Comparison of ENCODE assay signal across 8 cellular contexts in the genomic region with DNA sequence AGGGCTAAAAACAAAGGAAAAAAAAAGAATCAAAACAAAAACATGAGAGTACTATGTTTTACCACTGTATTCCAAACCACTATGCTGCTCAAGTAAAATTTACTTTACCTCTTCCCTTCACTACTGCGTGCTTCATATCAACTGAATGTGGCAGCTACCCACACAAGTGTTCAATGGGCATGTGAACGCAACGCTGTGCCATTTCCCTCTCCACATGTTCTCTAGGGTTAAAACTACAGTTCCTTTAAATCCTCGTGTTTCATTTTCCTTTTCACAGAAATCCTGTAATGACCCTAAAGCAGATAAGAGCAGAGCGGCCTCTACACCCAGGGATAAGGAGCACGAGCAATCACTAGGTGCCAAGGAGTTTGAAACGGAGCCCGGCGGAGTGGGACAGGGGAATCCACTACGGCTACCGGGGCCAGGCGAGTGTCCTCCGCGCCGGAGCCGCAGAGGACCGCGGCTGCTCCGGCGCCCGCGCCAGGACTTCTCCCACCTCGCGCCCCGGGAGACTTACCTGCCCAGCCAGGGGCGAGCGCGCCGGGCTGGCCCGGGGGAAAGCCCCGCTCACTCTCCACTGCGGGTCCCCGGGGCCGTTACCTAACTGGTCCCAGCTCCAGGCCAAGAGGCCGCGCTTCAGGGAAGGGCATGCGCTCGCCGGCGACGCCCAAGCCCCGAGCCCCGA. TPM values are rescaled to one million over a fixed set of nuclear protein-coding genes. Genes with fewer than 3 reads are reported as not detected.
DNase-seq lines count a peak whose midpoint lies in the region; ATAC-seq and TF ChIP-seq lines count a peak whose summit lies in the region.

No MANE protein-coding gene starts in this region.

- H3K9ac ChIP-seq in HUES64 (ENCODE audit: low read depth, low read length) (peak overlapping the region; percentile 71), adipocyte (ENCODE audit: low read length) (peak overlapping the region; percentile 90), trophoblast cell (ENCODE audit: low read length) (peak overlapping the region; percentile 90)

- peak overlapping the region; percentile 81 for H2BK5ac ChIP-seq in trophoblast cell (ENCODE audit: low read depth, low read length, poor library complexity)

- TF ChIP-seq CTCF in BE2C (IDR thresholded peaks at IDR 0.05; ENCODE audit: low read depth, low read length) (no peak), heart right ventricle (IDR thresholded peaks at IDR 0.05) (no peak), uterus (IDR thresholded peaks at IDR 0.05) (no peak)

- peak overlapping the region; percentile 94 for H3K18ac ChIP-seq in trophoblast cell (ENCODE audit: low read length)

- H3K4me1 ChIP-seq in BE2C (no peaks in the 10 kb centered on the region; the same call in 1 of the 2 replicates), HUES64 (ENCODE audit: insufficient read depth, low read length) (peaks cover 27% of the 10 kb centered on the region), SJCRH30 (peaks cover 7% of the 10 kb centered on the region; the same call in 1 of the 2 replicates), adipocyte (ENCODE audit: control insufficient read depth, insufficient read depth, low read length) (peaks cover 16% of the 10 kb centered on the region), heart right ventricle (peaks cover 0 to 57% (median 34%) of the 10 kb centered on the region in 9 donors), trophoblast cell (ENCODE audit: control insufficient read depth in 1 of 2, insufficient read depth in 2 of 2, low read length in 2 of 2) (peaks cover 0 to 2% of the 10 kb centered on the region in 2 experiments), uterus (no peaks in the 10 kb centered on the region)

- under 1% methylated on average over 43 of the region's 43 CpGs for WGBS in HUES64
- WGBS in heart right ventricle, 2 donors: 0% methylated on average over 27 to 43 of the region's 43 CpGs
- no CpG with 5 or more reads among the region's 43 CpGs for WGBS in trophoblast cell (ENCODE audit: extremely low coverage, insufficient coverage, insufficient read length)

- peak overlapping the region; percentile 94 for H3K4me2 ChIP-seq in trophoblast cell (ENCODE audit: low read length)

- peak overlapping the region; percentile 70; the same call in 1 of the 2 replicates for H3K27ac ChIP-seq in HUES64 (ENCODE audit: low read depth, low read length)
- H3K27ac ChIP-seq in SJCRH30: peak overlapping the region; percentile 22
- H3K27ac ChIP-seq in heart right ventricle: peak overlapping the region; percentile 86 to 99 (median 96)
- peak overlapping the region; percentile 95 for H3K27ac ChIP-seq in trophoblast cell (ENCODE audit: low read depth, low read length)
- peak overlapping the region; percentile 97 to 99 for H3K27ac ChIP-seq in uterus

- peak overlapping the region; percentile 39 for H2AFZ ChIP-seq in trophoblast cell (ENCODE audit: insufficient read depth, low read length, poor library complexity)

- H3K36me3 ChIP-seq in BE2C (no peaks in the 10 kb centered on the region), HUES64 (ENCODE audit: insufficient read depth, low read length) (no peaks in the 10 kb centered on the region), SJCRH30 (no peaks in the 10 kb centered on the region; the same call in 1 of the 2 replicates), adipocyte (ENCODE audit: control insufficient read depth, insufficient read depth, low read length, severe bottlenecking) (peaks cover 9% of the 10 kb centered on the region), heart right ventricle (peaks cover 0 to 40% (median 0%) of the 10 kb centered on the region in 9 donors), trophoblast cell (ENCODE audit: control insufficient read depth in 1 of 2, insufficient read depth in 2 of 2, low read length in 2 of 2) (no peaks in the 10 kb centered on the region), uterus (no peaks in the 10 kb centered on the region)

- peaks cover 6% of the 10 kb centered on the region for H3K79me2 ChIP-seq in trophoblast cell (ENCODE audit: control insufficient read depth, insufficient read depth, low read length, poor library complexity)

- peak overlapping the region; percentile 34 for H4K91ac ChIP-seq in trophoblast cell (ENCODE audit: low read depth, low read length)

- DNase-seq in BE2C: peak; percentile 29
- peak; percentile 30 to 61 for DNase-seq in SJCRH30
- DNase-seq in adipocyte (ENCODE audit: low read depth): peak; percentile 69
- peak; percentile 53 to 56 for DNase-seq in heart right ventricle
- DNase-seq in trophoblast cell: peak; percentile 63 to 71
- DNase-seq in uterus: peak; percentile 55 to 60

- H3K4ac ChIP-seq in trophoblast cell (ENCODE audit: low read depth, low read length): peak overlapping the region; percentile 78

- H3K27me3 ChIP-seq in BE2C: no peaks in the 10 kb centered on the region
- no peaks in the 10 kb centered on the region for H3K27me3 ChIP-seq in HUES64 (ENCODE audit: insufficient read depth, low read length)
- H3K27me3 ChIP-seq in SJCRH30: no peaks in the 10 kb centered on the region
- H3K27me3 ChIP-seq in adipocyte (replicated peaks; ENCODE audit: control insufficient read depth, insufficient read depth, low read length): no peaks in the 10 kb centered on the region
- H3K27me3 ChIP-seq in heart right ventricle: no peaks in the 10 kb centered on the region
- H3K27me3 ChIP-seq in trophoblast cell (ENCODE audit: insufficient read depth, low read length): no peaks in the 10 kb centered on the region
- no peaks in the 10 kb centered on the region for H3K27me3 ChIP-seq in uterus

- H2AK5ac ChIP-seq in trophoblast cell (ENCODE audit: low read length): no peak overlapping the region

- peak overlapping the region; percentile 62 for H4K8ac ChIP-seq in trophoblast cell (ENCODE audit: low read depth, low read length)

- peak overlapping the region; percentile 51 for H4K12ac ChIP-seq in trophoblast cell (ENCODE audit: low read depth, low read length)

- H3K79me1 ChIP-seq in trophoblast cell (ENCODE audit: low read length): peaks cover 11% of the 10 kb centered on the region

- ATAC-seq in GM19455 (IDR thresholded peaks at IDR 0.05; ENCODE audit: unreplicated experiment) (peak; percentile 7), heart right ventricle (peak in 3 of 8 donors; percentile 2 to 3 (median 2))

- no peak overlapping the region for H2BK12ac ChIP-seq in trophoblast cell (ENCODE audit: low read length)

- H3K9me3 ChIP-seq in BE2C: no peaks in the 10 kb centered on the region
- no peaks in the 10 kb centered on the region for H3K9me3 ChIP-seq in HUES64 (ENCODE audit: insufficient read depth, low read depth, low read length)
- H3K9me3 ChIP-seq in SJCRH30 (replicated peaks): no peaks in the 10 kb centered on the region
- H3K9me3 ChIP-seq in adipocyte (ENCODE audit: control insufficient read depth, low read length): no peaks in the 10 kb centered on the region
- no peaks in the 10 kb centered on the region for H3K9me3 ChIP-seq in heart right ventricle
- H3K9me3 ChIP-seq in trophoblast cell (ENCODE audit: insufficient read depth, low read depth, low read length): no peaks in the 10 kb centered on the region
- no peaks in the 10 kb centered on the region for H3K9me3 ChIP-seq in uterus

- intact Hi-C loops in heart right ventricle (cut with DNase I): loop anchor here in 7 of 10 donors (2.0 to 10.0 kb wide), 11 partner anchors 65 to 451 kb away; a partner anchor contains a TSS
- intact Hi-C loops in uterus (cut with DNase I; ENCODE audit: low total_unique reads): no loop called here

- H3K4me3 ChIP-seq in BE2C (ENCODE audit: low read depth, low read length): peak overlapping the region; percentile 77
- peak overlapping the region; percentile 76 for H3K4me3 ChIP-seq in HUES64 (ENCODE audit: low read length)
- H3K4me3 ChIP-seq in SJCRH30: peak overlapping the region; percentile 77
- peak overlapping the region; percentile 91 for H3K4me3 ChIP-seq in adipocyte (ENCODE audit: low read length)
- H3K4me3 ChIP-seq in heart right ventricle: peak overlapping the region; percentile 60 to 80 (median 76)
- peak overlapping the region; percentile 90 for H3K4me3 ChIP-seq in trophoblast cell (ENCODE audit: low read depth, low read length)
- peak overlapping the region; percentile 64 to 88 for H3K4me3 ChIP-seq in uterus

- H3K23ac ChIP-seq in trophoblast cell (ENCODE audit: low read length): no peak overlapping the region

- TF ChIP-seq POLR2A in uterus (IDR thresholded peaks at IDR 0.05): no peak

- H2BK120ac ChIP-seq in trophoblast cell (ENCODE audit: insufficient read depth, low read length, poor library complexity): peak overlapping the region; percentile 14

- H3K14ac ChIP-seq in trophoblast cell (ENCODE audit: low read length): peak overlapping the region; percentile 76

RNA-seq across cellular contexts. Expression of a gene that starts 0.8 kb away (rescaled TPM):
- polyA plus RNA-seq in BE2C (2012; ENCODE audit: insufficient read depth, insufficient read length, low read depth): 14.1 TPM
- 58.1 TPM for polyA plus RNA-seq in HUES64 (2013, experiment 1 of 2)
- polyA plus RNA-seq in HUES64 (2013, experiment 2 of 2): 70.3 TPM
- total RNA-seq in SJCRH30 (2014; rRNA removed; shearing (Covaris generic)): 31.5 and 36.2 TPM in 2 replicates
- total RNA-seq in heart right ventricle (100 to 1,000 TPM in 5 of 10 donors, 10 to 100 TPM in 5; 76.9 to 404 (median 100) TPM), uterus (100 to 1,000 TPM in 2 of 4 donors, 10 to 100 TPM in 2; 30.7 to 223 (median 84.1) TPM)
- polyA plus RNA-seq in heart right ventricle: 10 to 100 TPM; 32.2 to 97.8 TPM
- polyA plus RNA-seq in trophoblast cell (2013): 39.0 and 40.4 TPM in 2 replicates

Comparison
In these comparisons a context has a peak if more than half of its experiments do, and no peak if none do; other contexts are left out.
1. H3K27ac ChIP-seq: peak in every context shown above with its lines; median percentile 98 in uterus; 96 in heart right ventricle; 95 in trophoblast cell; 70 in HUES64; 22 in SJCRH30.